19 cellular contexts compared by ENCODE assay signal in the genomic region with DNA sequence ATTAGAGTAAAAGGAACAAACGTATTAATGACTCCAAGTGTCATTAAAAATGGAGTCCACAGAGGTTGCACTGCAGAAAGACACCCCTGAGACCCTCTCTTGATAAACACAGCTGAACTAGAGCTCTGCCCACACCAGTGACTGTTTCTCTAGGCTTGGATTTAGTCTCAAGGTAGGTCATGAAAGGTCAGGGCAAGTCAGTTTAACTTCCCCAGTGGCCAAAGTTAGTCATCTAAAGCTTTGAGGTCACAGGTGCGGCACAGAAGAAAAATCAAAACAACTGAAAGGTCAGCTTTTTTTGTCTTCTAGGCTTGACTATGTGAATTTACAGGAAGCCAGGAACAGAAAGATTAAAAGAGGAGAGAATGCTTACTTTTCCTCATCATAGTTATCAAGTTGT.
"Had no signal": no experiment of that assay in that cellular context is flagged by ENCODE, and none has a peak within 500 bp of the region (broad histone marks: within the 10 kb centered on the region; RNA-seq: fewer than 3 reads in every experiment).

No MANE protein-coding gene starts in this region.

- DNase-seq: activated CD4-positive, alpha-beta T cell treated with anti-CD3 and anti-CD28 coated beads for 36 hours; activated CD4-positive, CD25-positive, alpha-beta regulatory T cell; activated CD8-positive, alpha-beta memory T cell treated with anti-CD3 and anti-CD28 coated beads, Interleukin-2, amount 10 ng/mL, durations not matched to agents 7 days and 5 days; activated CD8-positive, alpha-beta T cell treated with anti-CD3 and anti-CD28 coated beads, Interleukin-2, amount 10 ng/mL, durations not matched to agents 7 days and 5 days; activated T-cell treated with anti-CD3 and anti-CD28 coated beads, Interleukin-2, amount 50 U/mL, for 48 hours; central memory CD4-positive, alpha-beta T cell; head of caudate nucleus; hippocampal formation; left cardiac atrium; left ventricle myocardium superior; posterior cingulate gyrus; right cardiac atrium; stimulated activated CD4-positive, alpha-beta T cell treated with anti-CD3 and anti-CD28 coated beads, Interleukin-2, amount 100 ng/mL, for 48 hours; trophoblast cell had no signal

- H3K4me1 Mint-ChIP-seq: activated CD4-positive, alpha-beta T cell treated with anti-CD3 and anti-CD28 coated beads for 36 hours; activated CD8-positive, alpha-beta memory T cell treated with anti-CD3 and anti-CD28 coated beads, Interleukin-2, amount 10 ng/mL, durations not matched to agents 7 days and 5 days; nephron had no signal

- H3K4me3 Mint-ChIP-seq: activated CD4-positive, alpha-beta T cell treated with anti-CD3 and anti-CD28 coated beads for 36 hours; activated CD8-positive, alpha-beta memory T cell treated with anti-CD3 and anti-CD28 coated beads, Interleukin-2, amount 10 ng/mL, durations not matched to agents 7 days and 5 days; activated CD8-positive, alpha-beta T cell treated with anti-CD3 and anti-CD28 coated beads, Interleukin-2, amount 10 ng/mL, durations not matched to agents 7 days and 5 days; nephron; stimulated activated naive CD8-positive, alpha-beta T cell treated with anti-CD3 and anti-CD28 coated beads, Interleukin-15, Interleukin-2, amounts not matched to agents 100 ng/mL and 50 ng/mL, for 24 hours had no signal

- ATAC-seq: activated CD4-positive, alpha-beta T cell treated with anti-CD3 and anti-CD28 coated beads for 36 hours; activated CD8-positive, alpha-beta memory T cell treated with anti-CD3 and anti-CD28 coated beads, Interleukin-2, amount 10 ng/mL, durations not matched to agents 7 days and 5 days; activated CD8-positive, alpha-beta T cell treated with anti-CD3 and anti-CD28 coated beads, Interleukin-2, amount 10 ng/mL, durations not matched to agents 7 days and 5 days; activated naive CD4-positive, alpha-beta T cell treated with anti-CD3 and anti-CD28 coated beads, Interleukin-2, amount 50 U/mL, for 72 hours; gastroesophageal sphincter; left cardiac atrium; left ventricle myocardium superior; right cardiac atrium had no signal

- H3K36me3 Mint-ChIP-seq: activated CD8-positive, alpha-beta memory T cell treated with anti-CD3 and anti-CD28 coated beads, Interleukin-2, amount 10 ng/mL, durations not matched to agents 7 days and 5 days; activated naive CD4-positive, alpha-beta T cell treated with anti-CD3 and anti-CD28 coated beads, Interleukin-2, amount 50 U/mL, for 72 hours had no signal

- H3K27me3 Mint-ChIP-seq: activated CD8-positive, alpha-beta memory T cell treated with anti-CD3 and anti-CD28 coated beads, Interleukin-2, amount 10 ng/mL, durations not matched to agents 7 days and 5 days had no signal

- H3K9me3 Mint-ChIP-seq: activated naive CD4-positive, alpha-beta T cell treated with anti-CD3 and anti-CD28 coated beads, Interleukin-2, amount 50 U/mL, for 72 hours; activated T-helper 2 cell treated with anti-CD3 and anti-CD28 coated beads, Interferon-gamma antibody, Interleukin-2, Interleukin-4, amounts not matched to agents 10 μg/mL and 5 μg/mL and 100 μg/mL, durations not matched to agents 14 hours and 24 hours and 36 hours; nephron; stimulated activated naive CD8-positive, alpha-beta T cell treated with anti-CD3 and anti-CD28 coated beads, Interleukin-15, Interleukin-2, amounts not matched to agents 100 ng/mL and 50 ng/mL, for 24 hours had no signal

- H3K27ac Mint-ChIP-seq: activated CD4-positive, alpha-beta T cell treated with anti-CD3 and anti-CD28 coated beads for 36 hours; activated CD8-positive, alpha-beta memory T cell treated with anti-CD3 and anti-CD28 coated beads, Interleukin-2, amount 10 ng/mL, durations not matched to agents 7 days and 5 days; activated CD8-positive, alpha-beta T cell treated with anti-CD3 and anti-CD28 coated beads, Interleukin-2, amount 10 ng/mL, durations not matched to agents 7 days and 5 days; activated naive CD4-positive, alpha-beta T cell treated with anti-CD3 and anti-CD28 coated beads, Interleukin-2, amount 50 U/mL, for 72 hours; activated T-helper 2 cell treated with anti-CD3 and anti-CD28 coated beads, Interferon-gamma antibody, Interleukin-2, Interleukin-4, amounts not matched to agents 10 μg/mL and 5 μg/mL and 100 μg/mL, durations not matched to agents 14 hours and 24 hours and 36 hours; nephron; stimulated activated naive CD8-positive, alpha-beta T cell treated with anti-CD3 and anti-CD28 coated beads, Interleukin-15, Interleukin-2, amounts not matched to agents 100 ng/mL and 50 ng/mL, for 24 hours had no signal
